In genomic region chr16:71006516-71006915, GRCh38 we compare ENCODE assay signal across 6 cellular contexts.
DNase-seq lines count a peak whose midpoint lies in the region; ATAC-seq, FAIRE-seq and TF ChIP-seq lines count a peak whose summit lies in the region.
"Not testable (repeated sequence)": the region's sequence is repeated elsewhere in the genome, so short reads cannot be mapped to it uniquely, and the experiment has no call there.

No MANE protein-coding gene starts in this region.

- H3K36me3 Mint-ChIP-seq in H9 (ENCODE audit: insufficient read depth in 1 of 3, low read depth in 3 of 3); WTC11; stimulated activated effector memory CD8-positive, alpha-beta T cell treated with anti-CD3 and anti-CD28 coated beads, Interleukin-12 subunit alpha, Interleukin-12 subunit beta, amount 100 ng/mL, for 72 hours: not testable (repeated sequence)

- not testable (repeated sequence) for H3K23ac ChIP-seq in H9 (ENCODE audit: insufficient read length, low read depth, low read length)

- not testable (repeated sequence) for H3K79me1 ChIP-seq in H9 (ENCODE audit: insufficient read depth, low read depth, low read length, poor library complexity, severe bottlenecking)

- not testable (repeated sequence) for H3K9me3 ChIP-seq in H9 (ENCODE audit: control insufficient read depth, low read depth, low read length); Panc1 (ENCODE audit: control insufficient read depth, insufficient read depth, low read depth, low read length); HepG2 (ENCODE audit: low read length)

- H3K4me2 ChIP-seq in H9 (ENCODE audit: insufficient read depth, insufficient read length, low read length); HepG2 (ENCODE audit: low read depth, low read length): not testable (repeated sequence)

- in situ Hi-C loops in Panc1 (cut with HindIII; ENCODE audit: low pct_unique_long_range_greater_than_20kb, low sequenced_read_pairs); HepG2 (cut with HindIII; ENCODE audit: extremely low pct_ligation_motif_present, low pct_unique_long_range_greater_than_20kb): not testable (repeated sequence)

- CTCF ChIA-PET in Panc1 (lab: Charles Lee); WTC11 (lab: Charles Lee); HepG2 (lab: Yijun Ruan, JAX; ENCODE audit: low intra/inter-chr PET ratio, low total read pairs): not testable (repeated sequence)

- H3K23me2 ChIP-seq in H9 (ENCODE audit: insufficient read length, low read depth, low read length, poor library complexity, severe bottlenecking): not testable (repeated sequence)

- not testable (repeated sequence) for H4K20me1 ChIP-seq in H9 (ENCODE audit: control insufficient read depth, insufficient read depth, insufficient read length); HepG2 (ENCODE audit: insufficient read depth, low read length)

- not testable (repeated sequence) for H2BK20ac ChIP-seq in H9 (ENCODE audit: low read depth, low read length, poor library complexity, severe bottlenecking)

- not testable (repeated sequence) for H3K27ac Mint-ChIP-seq in H9; WTC11; stimulated activated effector memory CD8-positive, alpha-beta T cell treated with anti-CD3 and anti-CD28 coated beads, Interleukin-12 subunit alpha, Interleukin-12 subunit beta, amount 100 ng/mL, for 72 hours

- not testable (repeated sequence) for H3K4ac ChIP-seq in H9 (ENCODE audit: low read depth, low read length)

- peak; percentile 46; the same call in 2 of the 3 replicates for TF ChIP-seq CTCF in H9 (conservative IDR thresholded peaks at IDR 0.05)
- TF ChIP-seq CTCF in Panc1 (IDR thresholded peaks at IDR 0.05); WTC11 (IDR thresholded peaks at IDR 0.05); foreskin keratinocyte (conservative IDR thresholded peaks at IDR 0.05); HepG2 (CRISPR knock-in tag; IDR thresholded peaks at IDR 0.05): not testable (repeated sequence)

- not testable (repeated sequence) for H4K5ac ChIP-seq in H9 (ENCODE audit: insufficient read length, low read depth, low read length)

- not testable (repeated sequence) for H2AK5ac ChIP-seq in H9 (ENCODE audit: insufficient read length, low read length)

- not testable (repeated sequence) for H3K27ac ChIP-seq in H9 (ENCODE audit: insufficient read length, low read depth, low read length); Panc1 (ENCODE audit: low read length); foreskin keratinocyte; HepG2 (ENCODE audit: extremely low read length, insufficient read depth, low read length)

- intact Hi-C loops in Panc1 (cut with micrococcal nuclease; ENCODE audit: unreplicated experiment); HepG2 (cut with micrococcal nuclease; ENCODE audit: unreplicated experiment): not testable (repeated sequence)

- not testable (repeated sequence) for H4K8ac ChIP-seq in H9 (replicated peaks; ENCODE audit: insufficient read length, low read depth, low read length)

- H2BK120ac ChIP-seq in H9 (ENCODE audit: low read depth, low read length, poor library complexity, severe bottlenecking): not testable (repeated sequence)

- H3K27me3 ChIP-seq in H9 (ENCODE audit: insufficient read depth, low read length); Panc1 (ENCODE audit: control insufficient read depth, insufficient read depth, low read length); foreskin keratinocyte; HepG2 (ENCODE audit: control insufficient read depth in 1 of 2, insufficient read depth in 2 of 2, low read length in 2 of 2): not testable (repeated sequence)

- ATAC-seq in Panc1 (peak; percentile 62; the same call in 1 of the 2 replicates), WTC11 (peak; percentile 87), foreskin keratinocyte (peak; percentile 48), HepG2 (peak; percentile 98)
- ATAC-seq in stimulated activated effector memory CD8-positive, alpha-beta T cell treated with anti-CD3 and anti-CD28 coated beads, Interleukin-12 subunit alpha, Interleukin-12 subunit beta, amount 100 ng/mL, for 72 hours: peak; percentile 45

- not testable (repeated sequence) for H3K14ac ChIP-seq in H9 (ENCODE audit: insufficient read depth, low read length)

- not testable (repeated sequence) for H3K9me3 Mint-ChIP-seq in H9; WTC11; stimulated activated effector memory CD8-positive, alpha-beta T cell treated with anti-CD3 and anti-CD28 coated beads, Interleukin-12 subunit alpha, Interleukin-12 subunit beta, amount 100 ng/mL, for 72 hours

- not testable (repeated sequence) for H3K4me1 Mint-ChIP-seq in H9; WTC11; stimulated activated effector memory CD8-positive, alpha-beta T cell treated with anti-CD3 and anti-CD28 coated beads, Interleukin-12 subunit alpha, Interleukin-12 subunit beta, amount 100 ng/mL, for 72 hours

- H2BK12ac ChIP-seq in H9 (ENCODE audit: insufficient read length, low read depth, low read length): not testable (repeated sequence)

- not testable (repeated sequence) for TF ChIP-seq POLR2A in HepG2 (IDR thresholded peaks at IDR 0.05; ENCODE audit: insufficient read depth in 1 of 2, low read depth in 2 of 2, low read length in 2 of 2)

- H3K9ac ChIP-seq in H9 (ENCODE audit: extremely low read depth, insufficient read length, low read length); HepG2 (ENCODE audit: insufficient read depth, low read depth, low read length): not testable (repeated sequence)

- not testable (repeated sequence) for DNase-seq in H9; Panc1 (ENCODE audit: low read depth, low spot score); WTC11 (ENCODE audit: low spot score); foreskin keratinocyte; HepG2 (ENCODE audit: low spot score); stimulated activated effector memory CD8-positive, alpha-beta T cell treated with anti-CD3 and anti-CD28 coated beads, Interleukin-12 subunit alpha, Interleukin-12 subunit beta, amount 100 ng/mL, for 72 hours (ENCODE audit: low spot score in 2 of 2)

- not testable (repeated sequence) for H3K36me3 ChIP-seq in Panc1 (ENCODE audit: control insufficient read depth, insufficient read depth, low read length); HepG2 (replicated peaks in 1 of 2; ENCODE audit: control insufficient read depth in 1 of 2, insufficient read depth in 2 of 2, low read length in 2 of 2)

- not testable (repeated sequence) for H2BK15ac ChIP-seq in H9 (ENCODE audit: low read depth, low read length)

- POLR2A ChIA-PET in Panc1 (lab: Charles Lee); WTC11 (lab: Charles Lee); HepG2 (lab: Yijun Ruan, JAX): not testable (repeated sequence)

- not testable (repeated sequence) for H3K4me3 Mint-ChIP-seq in H9; WTC11; stimulated activated effector memory CD8-positive, alpha-beta T cell treated with anti-CD3 and anti-CD28 coated beads, Interleukin-12 subunit alpha, Interleukin-12 subunit beta, amount 100 ng/mL, for 72 hours

- H3K18ac ChIP-seq in H9 (ENCODE audit: insufficient read length, low read depth, low read length): not testable (repeated sequence)

- H3K79me2 ChIP-seq in H9 (ENCODE audit: insufficient read depth, low read length); HepG2 (ENCODE audit: insufficient read depth, low read length): not testable (repeated sequence)

- H3K4me1 ChIP-seq in H9 (ENCODE audit: insufficient read depth, low read length); Panc1 (ENCODE audit: control insufficient read depth, insufficient read depth, low read length); foreskin keratinocyte; HepG2 (ENCODE audit: insufficient read depth, low read length): not testable (repeated sequence)

- not testable (repeated sequence) for H3T11ph ChIP-seq in H9 (ENCODE audit: low read length)

- no CpG with 5 or more reads among the region's 3 CpGs for WGBS in H9 (ENCODE audit: extremely low coverage, insufficient read length, low lambda C conversion rate)
- WGBS in HepG2 (ENCODE audit: low lambda C conversion rate): 0% methylated on average over 3 of the region's 3 CpGs

- not testable (repeated sequence) for TF ChIP-seq RAD21 in HepG2 (CRISPR knock-in tag; IDR thresholded peaks at IDR 0.05)

- not testable (repeated sequence) for H2BK5ac ChIP-seq in H9 (ENCODE audit: insufficient read length, low read length)

- not testable (repeated sequence) for H3K56ac ChIP-seq in H9 (ENCODE audit: insufficient read length, low read depth, low read length)

- H2AFZ ChIP-seq in H9 (ENCODE audit: low read length); HepG2 (ENCODE audit: low read length): not testable (repeated sequence)

- H3K4me3 ChIP-seq in Panc1 (ENCODE audit: low read depth in 2 of 2, low read length in 2 of 2); HepG2 (replicated peaks in 1 of 3; ENCODE audit: insufficient read depth in 1 of 3, low read depth in 2 of 3, low read length in 3 of 3): not testable (repeated sequence)

- FAIRE-seq in HepG2 (lab: Jason Lieb, UNC): peak; percentile 66

- not testable (repeated sequence) for H4K91ac ChIP-seq in H9 (ENCODE audit: insufficient read length, low read depth, low read length)

- not testable (repeated sequence) for H3K27me3 Mint-ChIP-seq in H9 (ENCODE audit: low read depth); WTC11 (ENCODE audit: low read depth)

- not testable (repeated sequence) for TF ChIP-seq EP300 in HepG2 (IDR thresholded peaks at IDR 0.05; ENCODE audit: low read depth in 2 of 2, low read length in 2 of 2); HepG2 (CRISPR knock-in tag; IDR thresholded peaks at IDR 0.05; ENCODE audit: borderline replicate concordance)

- BruUV-seq in Panc1 (replicated peaks; lab: Mats Ljungman, UMichigan); HepG2 (replicated peaks; lab: Mats Ljungman, UMichigan): not testable (repeated sequence)

Comparison
In these comparisons a context has a peak if more than half of its experiments do, and no peak if none do; other contexts are left out.
1. ATAC-seq: peak in every context shown above with its lines; median percentile 98 in HepG2; 87 in WTC11; 62 in Panc1; 48 in foreskin keratinocyte; 45 in stimulated activated effector memory CD8-positive, alpha-beta T cell treated with anti-CD3 and anti-CD28 coated beads, Interleukin-12 subunit alpha, Interleukin-12 subunit beta, amount 100 ng/mL, for 72 hours.